In the genomic region with DNA sequence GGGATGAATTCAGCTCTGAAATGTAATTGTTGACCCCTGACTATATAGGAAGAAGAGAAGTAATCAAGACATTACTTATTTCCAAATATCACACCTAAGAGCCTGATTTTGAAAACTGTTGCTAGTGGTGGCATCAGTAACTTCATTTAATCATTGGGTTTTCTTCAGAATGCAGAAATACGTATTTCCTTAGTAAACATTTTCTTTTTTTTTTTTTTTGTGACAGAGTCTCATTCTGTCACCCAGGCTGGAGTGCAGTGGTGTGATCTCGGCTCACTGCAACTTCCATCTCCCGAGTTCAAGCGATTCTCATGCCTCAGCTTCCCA, we compare ENCODE assay signal across 25 cellular contexts.
A peak's percentile ranks its signal among the peaks of the same experiment; 100 is the strongest.
DNase-seq lines count a peak whose midpoint lies in the region; ATAC-seq and TF ChIP-seq lines count a peak whose summit lies in the region.
"Had no signal": no experiment of that assay in that cellular context is flagged by ENCODE, and none has a peak within 500 bp of the region (broad histone marks: within the 10 kb centered on the region; RNA-seq: fewer than 3 reads in every experiment).

No MANE protein-coding gene starts in this region.

- H3K9me3 Mint-ChIP-seq in activated naive CD8-positive, alpha-beta T cell treated with anti-CD3 and anti-CD28 coated beads for 36 hours: no peaks in the 10 kb centered on the region
- H3K9me3 Mint-ChIP-seq: immature natural killer cell; stimulated activated effector memory CD8-positive, alpha-beta T cell treated with anti-CD3 and anti-CD28 coated beads, Interleukin-12 subunit alpha, Interleukin-12 subunit beta, amount 100 ng/mL, for 72 hours had no signal

- ATAC-seq in heart left ventricle (no peak), aorta (ENCODE audit: low FRiP score) (no peak)
- ATAC-seq: left cardiac atrium; stimulated activated effector memory CD8-positive, alpha-beta T cell treated with anti-CD3 and anti-CD28 coated beads, Interleukin-12 subunit alpha, Interleukin-12 subunit beta, amount 100 ng/mL, for 72 hours had no signal

- intact Hi-C loops in heart left ventricle (cut with DNase I) (loop anchor here in 2 of 10 donors (10.0 kb wide), 3 partner anchors 181 to 209 kb away; partner anchors contain the start of gene LEF1 (in 1 of the 2)), aorta (cut with DNase I) (no loop called here)

- H3K9me3 ChIP-seq in cardiac muscle cell (ENCODE audit: low read depth) (no peaks in the 10 kb centered on the region), heart left ventricle (no peaks in the 10 kb centered on the region), MM.1S (replicated peaks; ENCODE audit: insufficient read depth, low read length) (no peaks in the 10 kb centered on the region), thymus (ENCODE audit: control insufficient read depth) (no peaks in the 10 kb centered on the region), aorta (ENCODE audit: control insufficient read depth, low read length) (no peaks in the 10 kb centered on the region)
- H3K9me3 ChIP-seq: mucosa of descending colon, SJCRH30, upper lobe of left lung had no signal

- H3F3A ChIP-seq in MM.1S (ENCODE audit: insufficient read depth, low read length): peaks cover 38% of the 10 kb centered on the region

- H3K4me3 Mint-ChIP-seq in activated naive CD8-positive, alpha-beta T cell treated with anti-CD3 and anti-CD28 coated beads for 36 hours: no peak overlapping the region
- H3K4me3 Mint-ChIP-seq: immature natural killer cell; stimulated activated effector memory CD8-positive, alpha-beta T cell treated with anti-CD3 and anti-CD28 coated beads, Interleukin-12 subunit alpha, Interleukin-12 subunit beta, amount 100 ng/mL, for 72 hours had no signal

- no peaks in the 10 kb centered on the region for H3K27me3 Mint-ChIP-seq in activated naive CD8-positive, alpha-beta T cell treated with anti-CD3 and anti-CD28 coated beads for 36 hours

- peak overlapping the region; percentile 77 for H3K27ac Mint-ChIP-seq in activated naive CD8-positive, alpha-beta T cell treated with anti-CD3 and anti-CD28 coated beads for 36 hours
- H3K27ac Mint-ChIP-seq: immature natural killer cell; stimulated activated effector memory CD8-positive, alpha-beta T cell treated with anti-CD3 and anti-CD28 coated beads, Interleukin-12 subunit alpha, Interleukin-12 subunit beta, amount 100 ng/mL, for 72 hours had no signal

- 0 out of 2 replicates have a peak overlapping the region, but pooled peaks have one; percentile 18 for H2AFZ ChIP-seq in MM.1S (ENCODE audit: low read length)

- H3K27ac ChIP-seq in cardiac muscle cell (peak overlapping the region; percentile 40), heart left ventricle (no peak overlapping the region), MM.1S (ENCODE audit: low read length) (peak overlapping the region; percentile 65; the same call in 1 of the 2 replicates), thymus (ENCODE audit: low read depth) (peak overlapping the region; percentile 83), aorta (ENCODE audit: low read depth in 1 of 2, low read length in 2 of 2) (no peak overlapping the region)
- H3K27ac ChIP-seq: SJCRH30, upper lobe of left lung had no signal

- no peaks in the 10 kb centered on the region for H3K9me2 ChIP-seq in MM.1S (replicated peaks; ENCODE audit: insufficient read depth, low read length)

- H3K4me2 ChIP-seq in MM.1S (ENCODE audit: low read depth, low read length): peak overlapping the region; percentile 46

- no peaks in the 10 kb centered on the region for H3K79me2 ChIP-seq in MM.1S (ENCODE audit: low read length)

- H3K9ac ChIP-seq in MM.1S (ENCODE audit: low read length): no peak overlapping the region; the same call in 1 of the 2 replicates

- no peak for TF ChIP-seq POLR2A in heart left ventricle (IDR thresholded peaks at IDR 0.05)

- no peaks in the 10 kb centered on the region for H4K20me1 ChIP-seq in MM.1S (ENCODE audit: insufficient read depth, low read length)

- no peak overlapping the region for H3K4me3 ChIP-seq in cardiac muscle cell
- H3K4me3 ChIP-seq in heart left ventricle: no peak overlapping the region
- no peak overlapping the region for H3K4me3 ChIP-seq in MM.1S (ENCODE audit: low read length)
- H3K4me3 ChIP-seq in thymus (ENCODE audit: low read length): no peak overlapping the region
- no peak overlapping the region for H3K4me3 ChIP-seq in aorta (ENCODE audit: low read length in 2 of 2)
- H3K4me3 ChIP-seq: lung, mucosa of descending colon, SJCRH30, upper lobe of left lung had no signal

- peaks cover 63% of the 10 kb centered on the region for H3K4me1 ChIP-seq in cardiac muscle cell (ENCODE audit: low read depth)
- peaks cover 2 to 37% (median 18%) of the 10 kb centered on the region in 12 donors for H3K4me1 ChIP-seq in heart left ventricle
- peaks cover 52% of the 10 kb centered on the region for H3K4me1 ChIP-seq in MM.1S (ENCODE audit: low read length)
- peaks cover 51% of the 10 kb centered on the region for H3K4me1 ChIP-seq in thymus (ENCODE audit: control insufficient read depth, insufficient read depth, low read length)
- H3K4me1 ChIP-seq in aorta (ENCODE audit: control insufficient read depth in 1 of 2, insufficient read depth in 2 of 2, low read length in 2 of 2): no peaks in the 10 kb centered on the region

- no peaks in the 10 kb centered on the region for H3K36me3 ChIP-seq in cardiac muscle cell
- no peaks in the 10 kb centered on the region for H3K36me3 ChIP-seq in heart left ventricle
- no peaks in the 10 kb centered on the region for H3K36me3 ChIP-seq in MM.1S (replicated peaks; ENCODE audit: insufficient read depth, low read length)
- H3K36me3 ChIP-seq in thymus (ENCODE audit: control insufficient read depth, insufficient read depth): no peaks in the 10 kb centered on the region
- no peaks in the 10 kb centered on the region for H3K36me3 ChIP-seq in aorta (ENCODE audit: control insufficient read depth in 1 of 2, insufficient read depth in 2 of 2, low read length in 1 of 2)
- H3K36me3 ChIP-seq: SJCRH30, upper lobe of left lung had no signal

- WGBS in heart left ventricle, 4 donors: 93 to 98% (median 95%) methylated on average over 4 of the region's 4 CpGs
- WGBS in thymus: 79% methylated on average over 4 of the region's 4 CpGs
- WGBS in aorta, 2 donors: 91 to 92% methylated on average over 4 of the region's 4 CpGs

- no peak for TF ChIP-seq CTCF in cardiac muscle cell (IDR thresholded peaks at IDR 0.05; ENCODE audit: low read depth, low read length)
- no peak for TF ChIP-seq CTCF in heart left ventricle (IDR thresholded peaks at IDR 0.05)
- no peak for TF ChIP-seq CTCF in MM.1S (IDR thresholded peaks at IDR 0.05; ENCODE audit: low read length)

- no peaks in the 10 kb centered on the region for H3K27me3 ChIP-seq in cardiac muscle cell
- H3K27me3 ChIP-seq in heart left ventricle: peaks cover 0 to 15% (median 0%) of the 10 kb centered on the region in 9 donors
- no peaks in the 10 kb centered on the region for H3K27me3 ChIP-seq in MM.1S (replicated peaks; ENCODE audit: insufficient read depth, low read length)
- H3K27me3 ChIP-seq in thymus (ENCODE audit: control insufficient read depth, insufficient read depth): no peaks in the 10 kb centered on the region
- peaks cover 0 to 3% of the 10 kb centered on the region in 2 donors for H3K27me3 ChIP-seq in aorta (ENCODE audit: control insufficient read depth in 1 of 2, insufficient read depth in 2 of 2, low read length in 1 of 2)
- H3K27me3 ChIP-seq: SJCRH30, upper lobe of left lung had no signal

- no peaks in the 10 kb centered on the region for H3K36me3 Mint-ChIP-seq in activated naive CD8-positive, alpha-beta T cell treated with anti-CD3 and anti-CD28 coated beads for 36 hours
- H3K36me3 Mint-ChIP-seq: immature natural killer cell; stimulated activated effector memory CD8-positive, alpha-beta T cell treated with anti-CD3 and anti-CD28 coated beads, Interleukin-12 subunit alpha, Interleukin-12 subunit beta, amount 100 ng/mL, for 72 hours had no signal

- H3K4me1 Mint-ChIP-seq in activated naive CD8-positive, alpha-beta T cell treated with anti-CD3 and anti-CD28 coated beads for 36 hours: peaks cover 67% of the 10 kb centered on the region

- DNase-seq in cardiac muscle cell (ENCODE audit: low read depth in 1 of 2, low spot score in 1 of 2): no peak
- DNase-seq in heart left ventricle: no peak
- no peak for DNase-seq in MM.1S
- no peak for DNase-seq in activated naive CD8-positive, alpha-beta T cell treated with anti-CD3 and anti-CD28 coated beads for 36 hours
- DNase-seq in aorta: no peak
- DNase-seq in SKM-1 treated with dmso at 0.1 percent for 144 hours (lab: John Stamatoyannopoulos, UW; ENCODE audit: unreplicated experiment): no peak
- DNase-seq: activated gamma-delta T cell treated with Interleukin-2 at 50 U/mL for 16 hours; caudate nucleus; erythroblast; GDM1; HCEC 1CT; immature natural killer cell; left cardiac atrium; mucosa of descending colon; NCI-H1092; NCI-H1694; NCI-H774; RPMI8226; stimulated activated CD4-positive, alpha-beta T cell treated with anti-CD3 and anti-CD28 coated beads, Interleukin-15, amount 100 ng/mL, for 24 hours; substantia nigra; upper lobe of left lung had no signal

Comparison
In these comparisons a context has a peak if more than half of its experiments do, and no peak if none do; other contexts are left out.
1. H3K27ac ChIP-seq: peak in cardiac muscle cell (single experiment), MM.1S (single experiment) and thymus (single experiment); none in heart left ventricle (0 of 12) and aorta (0 of 2).